In the genomic region with DNA sequence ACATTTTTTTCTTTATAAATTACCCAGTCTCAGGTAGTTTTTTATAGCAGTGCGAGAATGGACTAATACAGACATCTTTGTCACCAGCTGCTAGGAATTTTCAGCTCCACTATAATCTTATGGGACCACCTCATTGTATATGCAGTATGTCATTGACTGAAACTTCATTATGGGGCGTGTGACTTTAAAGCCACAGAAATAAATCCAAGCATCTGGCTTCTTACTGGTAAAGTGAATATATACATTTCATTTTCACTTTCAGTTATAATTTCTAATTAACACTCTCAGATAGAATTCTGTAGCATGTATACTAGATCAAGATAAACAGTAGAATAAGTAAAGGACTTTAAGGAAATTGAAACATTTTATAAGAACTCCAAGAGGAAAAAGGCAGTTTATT, we compare ENCODE assay signal across 21 cellular contexts.
A peak's percentile ranks its signal among the peaks of the same experiment; 100 is the strongest.
DNase-seq lines count a peak whose midpoint lies in the region; ATAC-seq and TF ChIP-seq lines count a peak whose summit lies in the region.
"Had no signal": no experiment of that assay in that cellular context is flagged by ENCODE, and none has a peak within 500 bp of the region (broad histone marks: within the 10 kb centered on the region; RNA-seq: fewer than 3 reads in every experiment).

No MANE protein-coding gene starts in this region.

- no peaks in the 10 kb centered on the region for H3K36me3 ChIP-seq in MM.1S (replicated peaks; ENCODE audit: insufficient read depth, low read length)
- H3K36me3 ChIP-seq: breast epithelium, lower lobe of right lung had no signal

- H3K79me2 ChIP-seq in MM.1S (ENCODE audit: low read length): no peaks in the 10 kb centered on the region

- peak overlapping the region; percentile 51; the same call in 1 of the 2 replicates for H3K4me2 ChIP-seq in MM.1S (ENCODE audit: low read depth, low read length)
- H3K4me2 ChIP-seq: GM23338, SK-N-SH had no signal

- peaks cover 5% of the 10 kb centered on the region; the same call in 1 of the 2 replicates for H3K4me1 ChIP-seq in MM.1S (ENCODE audit: low read length)
- H3K4me1 ChIP-seq: breast epithelium had no signal

- H2AFZ ChIP-seq in MM.1S (ENCODE audit: low read length): no peak overlapping the region
- H2AFZ ChIP-seq: GM23338 had no signal

- no peak overlapping the region; the same call in 1 of the 2 replicates for H3K27ac ChIP-seq in MM.1S (ENCODE audit: low read length)
- H3K27ac ChIP-seq: breast epithelium, lower lobe of right lung had no signal

- no peak for TF ChIP-seq POLR2A in erythroblast (IDR thresholded peaks at IDR 0.05; ENCODE audit: low read length)

- H3F3A ChIP-seq in MM.1S (ENCODE audit: insufficient read depth, low read length): no peaks in the 10 kb centered on the region

- no peaks in the 10 kb centered on the region for H3K27me3 ChIP-seq in MM.1S (replicated peaks; ENCODE audit: insufficient read depth, low read length)
- H3K27me3 ChIP-seq: breast epithelium had no signal

- no peak overlapping the region for H3K9ac ChIP-seq in MM.1S (ENCODE audit: low read length)
- H3K9ac ChIP-seq: SK-N-SH had no signal

- no peaks in the 10 kb centered on the region for H3K9me2 ChIP-seq in MM.1S (replicated peaks; ENCODE audit: insufficient read depth, low read length)
- H3K9me2 ChIP-seq: SK-N-SH had no signal

- no peak for TF ChIP-seq CTCF in MM.1S (IDR thresholded peaks at IDR 0.05; ENCODE audit: low read length)

- ATAC-seq in GM18517 (IDR thresholded peaks at IDR 0.05; ENCODE audit: unreplicated experiment): peak; percentile 56
- ATAC-seq in GM21390 (IDR thresholded peaks at IDR 0.05; ENCODE audit: unreplicated experiment): peak; percentile 49
- peak; percentile 67 for ATAC-seq in HG02973 (IDR thresholded peaks at IDR 0.05; ENCODE audit: unreplicated experiment)
- no peak for ATAC-seq in activated CD4-positive, CD25-positive, alpha-beta regulatory T cell treated with anti-CD3 and anti-CD28 coated beads, Interleukin-2, amount 50 U/mL, for 24 hours
- ATAC-seq: activated naive CD4-positive, alpha-beta T cell treated with anti-CD3 and anti-CD28 coated beads, Interleukin-2, amount 50 U/mL, for 72 hours; GM23338; lower lobe of right lung; natural killer cell treated with Interleukin-12 subunit alpha and Interleukin-12 subunit beta and Interleukin-15 and Interleukin-18, amount 100 ng/mL, for 72 hours; right cardiac atrium; stimulated activated effector memory CD8-positive, alpha-beta T cell treated with anti-CD3 and anti-CD28 coated beads, Interleukin-12 subunit alpha, Interleukin-12 subunit beta, amount 100 ng/mL, for 72 hours had no signal

- H3K9me3 ChIP-seq in MM.1S (replicated peaks; ENCODE audit: insufficient read depth, low read length): no peaks in the 10 kb centered on the region
- H3K9me3 ChIP-seq: breast epithelium, lower lobe of right lung, SK-N-SH had no signal

- peak; percentile 56 for DNase-seq in MM.1S
- DNase-seq in NOMO-1 (lab: John Stamatoyannopoulos, UW; ENCODE audit: unreplicated experiment in 2 of 2): no peak
- no peak for DNase-seq in erythroblast (lab: John Stamatoyannopoulos, UW)
- no peak for DNase-seq in NCI-H2171 (lab: John Stamatoyannopoulos, UW)
- DNase-seq: DMS79; effector memory CD4-positive, alpha-beta T cell; lower lobe of right lung; NCI-H1105 treated with DMSO at 0.1 percent for 48 hours; right cardiac atrium; SK-N-SH; stimulated activated CD4-positive, alpha-beta T cell treated with anti-CD3 and anti-CD28 coated beads, Interleukin-4, amount 100 ng/mL, for 24 hours; trophoblast cell had no signal

- H4K20me1 ChIP-seq in MM.1S (ENCODE audit: insufficient read depth, low read length): no peaks in the 10 kb centered on the region

- no peak overlapping the region for H3K4me3 ChIP-seq in MM.1S (ENCODE audit: low read length)
- H3K4me3 ChIP-seq: breast epithelium, GM23338, lower lobe of right lung had no signal

Comparison
In these comparisons a context has a peak if more than half of its experiments do, and no peak if none do; other contexts are left out.
1. ATAC-seq: peak in GM18517 (single experiment), GM21390 (single experiment) and HG02973 (single experiment); none in activated CD4-positive, CD25-positive, alpha-beta regulatory T cell treated with anti-CD3 and anti-CD28 coated beads, Interleukin-2, amount 50 U/mL, for 24 hours (0 of 2).